In the genomic region with DNA sequence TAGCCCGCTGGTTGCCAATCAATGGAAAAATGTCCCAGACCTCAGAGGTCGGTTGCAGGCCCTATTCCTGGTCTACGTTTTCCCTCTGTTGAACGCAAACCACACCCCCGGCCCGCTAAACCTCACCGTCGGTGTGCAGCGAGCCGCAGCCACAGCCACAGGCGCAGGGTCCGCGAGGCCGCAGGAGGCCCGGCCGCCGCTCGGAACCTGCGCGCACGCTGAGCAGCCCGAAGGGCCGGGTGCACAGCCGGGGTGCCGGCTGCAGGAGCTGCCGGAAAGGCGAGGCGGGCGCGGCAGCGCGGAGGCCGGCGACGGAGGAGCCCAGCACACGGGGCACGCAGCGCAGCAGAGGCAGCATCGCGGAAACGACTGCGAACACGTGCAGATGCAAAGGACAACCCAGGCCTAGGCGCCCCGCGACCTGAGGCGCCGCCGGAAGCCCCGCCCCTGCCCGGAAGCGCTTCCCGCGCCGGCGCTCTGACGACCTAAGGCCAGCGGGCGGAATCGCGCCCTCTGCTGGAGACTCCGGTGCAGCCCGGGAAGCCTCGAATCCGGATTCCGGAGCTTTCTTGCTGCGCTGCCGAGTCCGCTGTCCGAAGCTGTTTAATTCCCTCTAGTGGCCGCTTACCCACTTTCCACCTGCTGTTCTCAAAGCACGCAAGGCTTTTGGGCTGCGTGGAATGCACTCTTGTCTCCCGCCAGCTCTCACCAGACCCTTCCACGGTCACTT, we compare ENCODE assay signal across 1 cellular context.
A peak's percentile ranks its signal among the peaks of the same experiment; 100 is the strongest.
TF ChIP-seq lines count a peak whose summit lies in the region.

A gene with protein sequence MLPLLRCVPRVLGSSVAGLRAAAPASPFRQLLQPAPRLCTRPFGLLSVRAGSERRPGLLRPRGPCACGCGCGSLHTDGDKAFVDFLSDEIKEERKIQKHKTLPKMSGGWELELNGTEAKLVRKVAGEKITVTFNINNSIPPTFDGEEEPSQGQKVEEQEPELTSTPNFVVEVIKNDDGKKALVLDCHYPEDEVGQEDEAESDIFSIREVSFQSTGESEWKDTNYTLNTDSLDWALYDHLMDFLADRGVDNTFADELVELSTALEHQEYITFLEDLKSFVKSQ (minus strand): TSS at position 440 of the 730 bp plus-strand sequence. CDS start 82 bp downstream, at position 358.

TF ChIP-seq in WTC11, 78 proteins besides CTCF, POLR2A, EP300 and RAD21 (continued from another document and continues in another):
- TF ChIP-seq, protein P1, sequence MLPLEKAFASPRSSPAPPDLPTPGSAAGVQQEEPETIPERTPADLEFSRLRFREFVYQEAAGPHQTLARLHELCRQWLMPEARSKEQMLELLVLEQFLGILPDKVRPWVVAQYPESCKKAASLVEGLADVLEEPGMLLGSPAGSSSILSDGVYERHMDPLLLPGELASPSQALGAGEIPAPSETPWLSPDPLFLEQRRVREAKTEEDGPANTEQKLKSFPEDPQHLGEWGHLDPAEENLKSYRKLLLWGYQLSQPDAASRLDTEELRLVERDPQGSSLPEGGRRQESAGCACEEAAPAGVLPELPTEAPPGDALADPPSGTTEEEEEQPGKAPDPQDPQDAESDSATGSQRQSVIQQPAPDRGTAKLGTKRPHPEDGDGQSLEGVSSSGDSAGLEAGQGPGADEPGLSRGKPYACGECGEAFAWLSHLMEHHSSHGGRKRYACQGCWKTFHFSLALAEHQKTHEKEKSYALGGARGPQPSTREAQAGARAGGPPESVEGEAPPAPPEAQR (CRISPR knock-in tag; IDR thresholded peaks at IDR 0.05): no peak
- TF ChIP-seq, protein P2, sequence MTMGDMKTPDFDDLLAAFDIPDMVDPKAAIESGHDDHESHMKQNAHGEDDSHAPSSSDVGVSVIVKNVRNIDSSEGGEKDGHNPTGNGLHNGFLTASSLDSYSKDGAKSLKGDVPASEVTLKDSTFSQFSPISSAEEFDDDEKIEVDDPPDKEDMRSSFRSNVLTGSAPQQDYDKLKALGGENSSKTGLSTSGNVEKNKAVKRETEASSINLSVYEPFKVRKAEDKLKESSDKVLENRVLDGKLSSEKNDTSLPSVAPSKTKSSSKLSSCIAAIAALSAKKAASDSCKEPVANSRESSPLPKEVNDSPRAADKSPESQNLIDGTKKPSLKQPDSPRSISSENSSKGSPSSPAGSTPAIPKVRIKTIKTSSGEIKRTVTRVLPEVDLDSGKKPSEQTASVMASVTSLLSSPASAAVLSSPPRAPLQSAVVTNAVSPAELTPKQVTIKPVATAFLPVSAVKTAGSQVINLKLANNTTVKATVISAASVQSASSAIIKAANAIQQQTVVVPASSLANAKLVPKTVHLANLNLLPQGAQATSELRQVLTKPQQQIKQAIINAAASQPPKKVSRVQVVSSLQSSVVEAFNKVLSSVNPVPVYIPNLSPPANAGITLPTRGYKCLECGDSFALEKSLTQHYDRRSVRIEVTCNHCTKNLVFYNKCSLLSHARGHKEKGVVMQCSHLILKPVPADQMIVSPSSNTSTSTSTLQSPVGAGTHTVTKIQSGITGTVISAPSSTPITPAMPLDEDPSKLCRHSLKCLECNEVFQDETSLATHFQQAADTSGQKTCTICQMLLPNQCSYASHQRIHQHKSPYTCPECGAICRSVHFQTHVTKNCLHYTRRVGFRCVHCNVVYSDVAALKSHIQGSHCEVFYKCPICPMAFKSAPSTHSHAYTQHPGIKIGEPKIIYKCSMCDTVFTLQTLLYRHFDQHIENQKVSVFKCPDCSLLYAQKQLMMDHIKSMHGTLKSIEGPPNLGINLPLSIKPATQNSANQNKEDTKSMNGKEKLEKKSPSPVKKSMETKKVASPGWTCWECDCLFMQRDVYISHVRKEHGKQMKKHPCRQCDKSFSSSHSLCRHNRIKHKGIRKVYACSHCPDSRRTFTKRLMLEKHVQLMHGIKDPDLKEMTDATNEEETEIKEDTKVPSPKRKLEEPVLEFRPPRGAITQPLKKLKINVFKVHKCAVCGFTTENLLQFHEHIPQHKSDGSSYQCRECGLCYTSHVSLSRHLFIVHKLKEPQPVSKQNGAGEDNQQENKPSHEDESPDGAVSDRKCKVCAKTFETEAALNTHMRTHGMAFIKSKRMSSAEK (CRISPR knock-in tag; IDR thresholded peaks at IDR 0.05; ENCODE audit: borderline replicate concordance): no peak
- TF ChIP-seq RORB (CRISPR knock-in tag; IDR thresholded peaks at IDR 0.05) (no peak), ZNF416 (CRISPR knock-in tag; IDR thresholded peaks at IDR 0.05) (no peak), ZBTB21 (CRISPR knock-in tag; IDR thresholded peaks at IDR 0.05; ENCODE audit: borderline replicate concordance) (0 out of 2 replicates have a peak, but pooled peaks have one; percentile 27), NFE2L1 (CRISPR knock-in tag; IDR thresholded peaks at IDR 0.05) (0 out of 2 replicates have a peak, but pooled peaks have one; percentile 53), ATF1 (CRISPR knock-in tag; IDR thresholded peaks at IDR 0.05) (peak; percentile 52; the same call in 1 of the 2 replicates), ESRRA (CRISPR knock-in tag; IDR thresholded peaks at IDR 0.05; ENCODE audit: borderline replicate concordance) (peak; percentile 85), SMAD3 (CRISPR knock-in tag; IDR thresholded peaks at IDR 0.05; ENCODE audit: borderline replicate concordance) (no peak), GABPB1 (CRISPR knock-in tag; IDR thresholded peaks at IDR 0.05) (peak; percentile 42), ZNF396 (CRISPR knock-in tag; IDR thresholded peaks at IDR 0.05; ENCODE audit: borderline replicate concordance) (no peak), SP1 (CRISPR knock-in tag; conservative IDR thresholded peaks at IDR 0.05) (peak; percentile 76), ZNF423 (CRISPR knock-in tag; IDR thresholded peaks at IDR 0.05) (no peak), CREB1 (CRISPR knock-in tag; IDR thresholded peaks at IDR 0.05) (no peak), FOXK1 (CRISPR knock-in tag; IDR thresholded peaks at IDR 0.05) (peak; percentile 86; the same call in 1 of the 2 replicates), MYBL2 (CRISPR knock-in tag; IDR thresholded peaks at IDR 0.05) (0 out of 2 replicates have a peak, but pooled peaks have one; percentile 48), ELF4 (CRISPR knock-in tag; IDR thresholded peaks at IDR 0.05; ENCODE audit: low read depth) (0 out of 2 replicates have a peak, but pooled peaks have one; percentile 90), SMAD4 (CRISPR knock-in tag; IDR thresholded peaks at IDR 0.05) (no peak)
- TF ChIP-seq, protein P3, sequence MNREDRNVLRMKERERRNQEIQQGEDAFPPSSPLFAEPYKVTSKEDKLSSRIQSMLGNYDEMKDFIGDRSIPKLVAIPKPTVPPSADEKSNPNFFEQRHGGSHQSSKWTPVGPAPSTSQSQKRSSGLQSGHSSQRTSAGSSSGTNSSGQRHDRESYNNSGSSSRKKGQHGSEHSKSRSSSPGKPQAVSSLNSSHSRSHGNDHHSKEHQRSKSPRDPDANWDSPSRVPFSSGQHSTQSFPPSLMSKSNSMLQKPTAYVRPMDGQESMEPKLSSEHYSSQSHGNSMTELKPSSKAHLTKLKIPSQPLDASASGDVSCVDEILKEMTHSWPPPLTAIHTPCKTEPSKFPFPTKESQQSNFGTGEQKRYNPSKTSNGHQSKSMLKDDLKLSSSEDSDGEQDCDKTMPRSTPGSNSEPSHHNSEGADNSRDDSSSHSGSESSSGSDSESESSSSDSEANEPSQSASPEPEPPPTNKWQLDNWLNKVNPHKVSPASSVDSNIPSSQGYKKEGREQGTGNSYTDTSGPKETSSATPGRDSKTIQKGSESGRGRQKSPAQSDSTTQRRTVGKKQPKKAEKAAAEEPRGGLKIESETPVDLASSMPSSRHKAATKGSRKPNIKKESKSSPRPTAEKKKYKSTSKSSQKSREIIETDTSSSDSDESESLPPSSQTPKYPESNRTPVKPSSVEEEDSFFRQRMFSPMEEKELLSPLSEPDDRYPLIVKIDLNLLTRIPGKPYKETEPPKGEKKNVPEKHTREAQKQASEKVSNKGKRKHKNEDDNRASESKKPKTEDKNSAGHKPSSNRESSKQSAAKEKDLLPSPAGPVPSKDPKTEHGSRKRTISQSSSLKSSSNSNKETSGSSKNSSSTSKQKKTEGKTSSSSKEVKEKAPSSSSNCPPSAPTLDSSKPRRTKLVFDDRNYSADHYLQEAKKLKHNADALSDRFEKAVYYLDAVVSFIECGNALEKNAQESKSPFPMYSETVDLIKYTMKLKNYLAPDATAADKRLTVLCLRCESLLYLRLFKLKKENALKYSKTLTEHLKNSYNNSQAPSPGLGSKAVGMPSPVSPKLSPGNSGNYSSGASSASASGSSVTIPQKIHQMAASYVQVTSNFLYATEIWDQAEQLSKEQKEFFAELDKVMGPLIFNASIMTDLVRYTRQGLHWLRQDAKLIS (CRISPR knock-in tag; IDR thresholded peaks at IDR 0.05; ENCODE audit: borderline replicate concordance): no peak
- TF ChIP-seq, protein P4, sequence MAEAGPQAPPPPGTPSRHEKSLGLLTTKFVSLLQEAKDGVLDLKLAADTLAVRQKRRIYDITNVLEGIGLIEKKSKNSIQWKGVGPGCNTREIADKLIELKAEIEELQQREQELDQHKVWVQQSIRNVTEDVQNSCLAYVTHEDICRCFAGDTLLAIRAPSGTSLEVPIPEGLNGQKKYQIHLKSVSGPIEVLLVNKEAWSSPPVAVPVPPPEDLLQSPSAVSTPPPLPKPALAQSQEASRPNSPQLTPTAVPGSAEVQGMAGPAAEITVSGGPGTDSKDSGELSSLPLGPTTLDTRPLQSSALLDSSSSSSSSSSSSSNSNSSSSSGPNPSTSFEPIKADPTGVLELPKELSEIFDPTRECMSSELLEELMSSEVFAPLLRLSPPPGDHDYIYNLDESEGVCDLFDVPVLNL (CRISPR knock-in tag; IDR thresholded peaks at IDR 0.05; ENCODE audit: borderline replicate concordance, low read depth): no peak
- TF ChIP-seq, protein P5, sequence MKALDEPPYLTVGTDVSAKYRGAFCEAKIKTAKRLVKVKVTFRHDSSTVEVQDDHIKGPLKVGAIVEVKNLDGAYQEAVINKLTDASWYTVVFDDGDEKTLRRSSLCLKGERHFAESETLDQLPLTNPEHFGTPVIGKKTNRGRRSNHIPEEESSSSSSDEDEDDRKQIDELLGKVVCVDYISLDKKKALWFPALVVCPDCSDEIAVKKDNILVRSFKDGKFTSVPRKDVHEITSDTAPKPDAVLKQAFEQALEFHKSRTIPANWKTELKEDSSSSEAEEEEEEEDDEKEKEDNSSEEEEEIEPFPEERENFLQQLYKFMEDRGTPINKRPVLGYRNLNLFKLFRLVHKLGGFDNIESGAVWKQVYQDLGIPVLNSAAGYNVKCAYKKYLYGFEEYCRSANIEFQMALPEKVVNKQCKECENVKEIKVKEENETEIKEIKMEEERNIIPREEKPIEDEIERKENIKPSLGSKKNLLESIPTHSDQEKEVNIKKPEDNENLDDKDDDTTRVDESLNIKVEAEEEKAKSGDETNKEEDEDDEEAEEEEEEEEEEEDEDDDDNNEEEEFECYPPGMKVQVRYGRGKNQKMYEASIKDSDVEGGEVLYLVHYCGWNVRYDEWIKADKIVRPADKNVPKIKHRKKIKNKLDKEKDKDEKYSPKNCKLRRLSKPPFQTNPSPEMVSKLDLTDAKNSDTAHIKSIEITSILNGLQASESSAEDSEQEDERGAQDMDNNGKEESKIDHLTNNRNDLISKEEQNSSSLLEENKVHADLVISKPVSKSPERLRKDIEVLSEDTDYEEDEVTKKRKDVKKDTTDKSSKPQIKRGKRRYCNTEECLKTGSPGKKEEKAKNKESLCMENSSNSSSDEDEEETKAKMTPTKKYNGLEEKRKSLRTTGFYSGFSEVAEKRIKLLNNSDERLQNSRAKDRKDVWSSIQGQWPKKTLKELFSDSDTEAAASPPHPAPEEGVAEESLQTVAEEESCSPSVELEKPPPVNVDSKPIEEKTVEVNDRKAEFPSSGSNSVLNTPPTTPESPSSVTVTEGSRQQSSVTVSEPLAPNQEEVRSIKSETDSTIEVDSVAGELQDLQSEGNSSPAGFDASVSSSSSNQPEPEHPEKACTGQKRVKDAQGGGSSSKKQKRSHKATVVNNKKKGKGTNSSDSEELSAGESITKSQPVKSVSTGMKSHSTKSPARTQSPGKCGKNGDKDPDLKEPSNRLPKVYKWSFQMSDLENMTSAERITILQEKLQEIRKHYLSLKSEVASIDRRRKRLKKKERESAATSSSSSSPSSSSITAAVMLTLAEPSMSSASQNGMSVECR (CRISPR knock-in tag; IDR thresholded peaks at IDR 0.05; ENCODE audit: borderline replicate concordance): peak; percentile 72; the same call in 1 of the 2 replicates
- TF ChIP-seq, protein P6, sequence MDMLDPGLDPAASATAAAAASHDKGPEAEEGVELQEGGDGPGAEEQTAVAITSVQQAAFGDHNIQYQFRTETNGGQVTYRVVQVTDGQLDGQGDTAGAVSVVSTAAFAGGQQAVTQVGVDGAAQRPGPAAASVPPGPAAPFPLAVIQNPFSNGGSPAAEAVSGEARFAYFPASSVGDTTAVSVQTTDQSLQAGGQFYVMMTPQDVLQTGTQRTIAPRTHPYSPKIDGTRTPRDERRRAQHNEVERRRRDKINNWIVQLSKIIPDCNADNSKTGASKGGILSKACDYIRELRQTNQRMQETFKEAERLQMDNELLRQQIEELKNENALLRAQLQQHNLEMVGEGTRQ (CRISPR knock-in tag; IDR thresholded peaks at IDR 0.05): peak; percentile 66
- TF ChIP-seq, protein P7, sequence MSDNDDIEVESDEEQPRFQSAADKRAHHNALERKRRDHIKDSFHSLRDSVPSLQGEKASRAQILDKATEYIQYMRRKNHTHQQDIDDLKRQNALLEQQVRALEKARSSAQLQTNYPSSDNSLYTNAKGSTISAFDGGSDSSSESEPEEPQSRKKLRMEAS (CRISPR knock-in tag; IDR thresholded peaks at IDR 0.05): peak; percentile 95
- TF ChIP-seq, protein P8, sequence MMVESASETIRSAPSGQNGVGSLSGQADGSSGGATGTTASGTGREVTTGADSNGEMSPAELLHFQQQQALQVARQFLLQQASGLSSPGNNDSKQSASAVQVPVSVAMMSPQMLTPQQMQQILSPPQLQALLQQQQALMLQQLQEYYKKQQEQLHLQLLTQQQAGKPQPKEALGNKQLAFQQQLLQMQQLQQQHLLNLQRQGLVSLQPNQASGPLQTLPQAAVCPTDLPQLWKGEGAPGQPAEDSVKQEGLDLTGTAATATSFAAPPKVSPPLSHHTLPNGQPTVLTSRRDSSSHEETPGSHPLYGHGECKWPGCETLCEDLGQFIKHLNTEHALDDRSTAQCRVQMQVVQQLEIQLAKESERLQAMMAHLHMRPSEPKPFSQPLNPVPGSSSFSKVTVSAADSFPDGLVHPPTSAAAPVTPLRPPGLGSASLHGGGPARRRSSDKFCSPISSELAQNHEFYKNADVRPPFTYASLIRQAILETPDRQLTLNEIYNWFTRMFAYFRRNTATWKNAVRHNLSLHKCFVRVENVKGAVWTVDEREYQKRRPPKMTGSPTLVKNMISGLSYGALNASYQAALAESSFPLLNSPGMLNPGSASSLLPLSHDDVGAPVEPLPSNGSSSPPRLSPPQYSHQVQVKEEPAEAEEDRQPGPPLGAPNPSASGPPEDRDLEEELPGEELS (CRISPR knock-in tag; IDR thresholded peaks at IDR 0.05): 0 out of 2 replicates have a peak, but pooled peaks have one; percentile 15
- TF ChIP-seq, protein P9, sequence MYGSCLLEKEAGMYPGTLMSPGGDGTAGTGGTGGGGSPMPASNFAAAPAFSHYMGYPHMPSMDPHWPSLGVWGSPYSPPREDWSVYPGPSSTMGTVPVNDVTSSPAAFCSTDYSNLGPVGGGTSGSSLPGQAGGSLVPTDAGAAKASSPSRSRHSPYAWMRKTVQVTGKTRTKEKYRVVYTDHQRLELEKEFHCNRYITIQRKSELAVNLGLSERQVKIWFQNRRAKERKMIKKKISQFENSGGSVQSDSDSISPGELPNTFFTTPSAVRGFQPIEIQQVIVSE (CRISPR knock-in tag; IDR thresholded peaks at IDR 0.05; ENCODE audit: borderline replicate concordance): no peak
